In genomic region chr22:18063311-18063710, GRCh38 we compare ENCODE assay signal across 21 cellular contexts. TPM values are rescaled to one million over a fixed set of nuclear protein-coding genes. Genes with fewer than 3 reads are reported as not detected.
A peak's percentile ranks its signal among the peaks of the same experiment; 100 is the strongest.
DNase-seq lines count a peak whose midpoint lies in the region; ATAC-seq and TF ChIP-seq lines count a peak whose summit lies in the region.
"Had no signal": no experiment of that assay in that cellular context is flagged by ENCODE, and none has a peak within 500 bp of the region (broad histone marks: within the 10 kb centered on the region; RNA-seq: fewer than 3 reads in every experiment).

No MANE protein-coding gene starts in this region.

- DNase-seq in COLO829 (ENCODE audit: low spot score) (peak; percentile 99), SJCRH30 (peak; percentile 77 to 90), esophagus muscularis mucosa (ENCODE audit: extremely low spot score) (no peak), posterior vena cava (ENCODE audit: low spot score) (peak; percentile 34), kidney tubule cell (ENCODE audit: low spot score) (no peak), testis (no peak), NCI-H748 treated with DMSO at 0.1 percent for 48 hours (lab: John Stamatoyannopoulos, UW) (no peak)
- DNase-seq: ACHN; activated CD8-positive, alpha-beta T cell treated with anti-CD3 and anti-CD28 coated beads, Interleukin-2, amount 10 ng/mL, durations not matched to agents 7 days and 5 days; activated effector memory CD4-positive, alpha-beta T cell treated with Interleukin-2 at 50 U/mL for 16 hours; activated naive CD8-positive, alpha-beta T cell treated with anti-CD3 and anti-CD28 coated beads for 36 hours; activated T-cell treated with anti-CD3 and anti-CD28 coated beads for 4 hours; C1 segment of cervical spinal cord; Calu3; central memory CD4-positive, alpha-beta T cell; gastrocnemius medialis; lower lobe of right lung; NCI-H2081; NCI-H226; NCI-H82 had no signal

- 0 out of 2 replicates have a peak overlapping the region, but pooled peaks have one; percentile 4 for H3K4me3 ChIP-seq in SJCRH30
- no peak overlapping the region for H3K4me3 ChIP-seq in esophagus muscularis mucosa
- no peak overlapping the region for H3K4me3 ChIP-seq in testis
- H3K4me3 ChIP-seq: gastrocnemius medialis, lower lobe of right lung had no signal

- H3K27me3 ChIP-seq in SJCRH30 (no peaks in the 10 kb centered on the region), esophagus muscularis mucosa (peaks cover 0 to 4% (median 0%) of the 10 kb centered on the region in 4 donors), testis (no peaks in the 10 kb centered on the region)
- H3K27me3 ChIP-seq: gastrocnemius medialis had no signal

- WGBS in esophagus muscularis mucosa, result 100% methylated on average over 2 of the region's 7 CpGs
- WGBS in testis, 2 donors, result 88 to 94% methylated on average over 4 to 7 of the region's 7 CpGs

- TF ChIP-seq POLR2A in esophagus muscularis mucosa (IDR thresholded peaks at IDR 0.05; ENCODE audit: low read depth), result no peak
- TF ChIP-seq POLR2A in testis (IDR thresholded peaks at IDR 0.05), result no peak

- TF ChIP-seq CTCF in esophagus muscularis mucosa (IDR thresholded peaks at IDR 0.05) (no peak), testis (IDR thresholded peaks at IDR 0.05) (no peak)

- H3K36me3 ChIP-seq in SJCRH30, result no peaks in the 10 kb centered on the region
- no peaks in the 10 kb centered on the region for H3K36me3 ChIP-seq in esophagus muscularis mucosa
- no peaks in the 10 kb centered on the region for H3K36me3 ChIP-seq in testis (ENCODE audit: low read depth, missing control alignments)
- H3K36me3 ChIP-seq: gastrocnemius medialis, lower lobe of right lung had no signal

- no peak for TF ChIP-seq EP300 in esophagus muscularis mucosa (IDR thresholded peaks at IDR 0.05)

- H3K9me3 ChIP-seq in SJCRH30 (replicated peaks) (no peaks in the 10 kb centered on the region), esophagus muscularis mucosa (no peaks in the 10 kb centered on the region), testis (no peaks in the 10 kb centered on the region)
- H3K9me3 ChIP-seq: gastrocnemius medialis, lower lobe of right lung had no signal

- ATAC-seq in HG02840 (IDR thresholded peaks at IDR 0.05; ENCODE audit: low FRiP score, unreplicated experiment), result no peak
- ATAC-seq: activated CD8-positive, alpha-beta T cell treated with anti-CD3 and anti-CD28 coated beads, Interleukin-2, amount 10 ng/mL, durations not matched to agents 7 days and 5 days; gastrocnemius medialis; lower lobe of right lung had no signal

- H3K27ac ChIP-seq in SJCRH30 (0 out of 2 replicates have a peak overlapping the region, but pooled peaks have one; percentile 21), esophagus muscularis mucosa (replicated peaks in 1 of 4) (peak overlapping the region in 3 of 4 donors; percentile 5 to 51 (median 7)), testis (no peak overlapping the region)
- H3K27ac ChIP-seq: gastrocnemius medialis, lower lobe of right lung had no signal

- H3K4me1 ChIP-seq in SJCRH30 (peaks cover 12% of the 10 kb centered on the region), esophagus muscularis mucosa (peaks cover 9 to 72% (median 47%) of the 10 kb centered on the region in 4 donors), testis (peaks cover 10% of the 10 kb centered on the region)

- intact Hi-C loops in esophagus muscularis mucosa (cut with DNase I) (no loop called here), posterior vena cava (cut with DNase I) (loop anchor here in 1 of 2 donors (10.0 kb wide), 1 partner anchor 49 kb away; no protein-coding TSS in a partner anchor), testis (cut with DNase I; ENCODE audit: low total_unique reads) (no loop called here)

RNA-seq across cellular contexts. Expression of gene PEX26, which starts 14.5 kb away (rescaled TPM):
- total RNA-seq in SJCRH30 (2014; rRNA removed; shearing (Covaris generic)), result 14.4 and 16.4 TPM in 2 replicates
- total RNA-seq in esophagus muscularis mucosa, result 10 to 100 TPM; 19.7 to 54.2 (median 33.6) TPM
- total RNA-seq in posterior vena cava, result 10 to 100 TPM; 25.5 to 28.5 TPM
- total RNA-seq in testis, result 10 to 100 TPM; 29.1 to 33.4 TPM
- polyA plus RNA-seq in testis (ENCODE audit: insufficient read depth, low read depth, low replicate concordance), result 16.8 TPM

RNA-seq across cellular contexts. Expression of gene MICAL3, which starts 39.0 kb away (rescaled TPM):
- total RNA-seq in SJCRH30 (2014; rRNA removed; shearing (Covaris generic)), result 21.9 and 26.1 TPM in 2 replicates
- total RNA-seq in esophagus muscularis mucosa (10 to 100 TPM; 35.1 to 91.8 (median 67.8) TPM), posterior vena cava (100 to 1,000 TPM; 106 to 114 TPM), testis (100 to 1,000 TPM; 103 to 106 TPM)
- polyA plus RNA-seq in testis (ENCODE audit: insufficient read depth, low read depth, low replicate concordance), result 104 TPM

RNA-seq across cellular contexts. Expression of gene TUBA8, which starts 47.3 kb away (rescaled TPM):
- total RNA-seq in SJCRH30 (2014; rRNA removed; shearing (Covaris generic)), result 0.89 TPM in 1 of 2 replicates, not detected in the other
- total RNA-seq in esophagus muscularis mucosa (10 to 100 TPM in 3 of 4 donors, 1 to 10 TPM in 1; 7.5 to 16.5 (median 14.0) TPM), posterior vena cava (1 to 10 TPM; 2.3 to 2.8 TPM), testis (10 to 100 TPM; 17.2 to 60.5 TPM)
- polyA plus RNA-seq in testis (ENCODE audit: insufficient read depth, low read depth, low replicate concordance), result 66.6 TPM

Comparison
In these comparisons a context has a peak if more than half of its experiments do, and no peak if none do; other contexts are left out.
1. DNase-seq: peak in COLO829 (single experiment), SJCRH30 (2 of 2) and posterior vena cava (single experiment); none in esophagus muscularis mucosa (single experiment), kidney tubule cell (single experiment), testis (single experiment) and NCI-H748 treated with DMSO at 0.1 percent for 48 hours (single experiment).
2. H3K27ac ChIP-seq: peak in SJCRH30 (single experiment) and esophagus muscularis mucosa (3 of 4); none in testis (0 of 2).